ENCODE assay signal across 8 cellular contexts in genomic region chr1:147242449-147243227, GRCh38. TPM values are rescaled to one million over a fixed set of nuclear protein-coding genes. Genes with fewer than 3 reads are reported as not detected.
DNase-seq lines count a peak whose midpoint lies in the region; ATAC-seq, FAIRE-seq and TF ChIP-seq lines count a peak whose summit lies in the region.

Gene CHD1L, plus strand, starts transcription at chr1:147242684. Its CDS starts 20 bp downstream, at chr1:147242704.

- H3K27me3 Mint-ChIP-seq in Caco-2 (ENCODE audit: insufficient read depth, unreplicated experiment), result no peaks in the 10 kb centered on the region

- POLR2A ChIA-PET in Caco-2 (lab: Charles Lee), result interaction anchor here (0.7 to 3.1 kb wide), 3 partner anchors 31 to 158 kb away, joined by 4 to 21 read pairs (median 10); no protein-coding TSS in a partner anchor

- peak; percentile 93 to 98 for TF ChIP-seq CTCF in Caco-2 (IDR thresholded peaks at IDR 0.05; ENCODE audit: insufficient read depth in 1 of 2, low read depth in 1 of 2, low read length in 1 of 2, severe bottlenecking in 1 of 2, unreplicated experiment in 1 of 2)

- no peak for FAIRE-seq in HTR-8/SVneo (lab: Jason Lieb, UNC)

- peak within 1 kb of the TSS; percentile 86 for H3K9ac ChIP-seq in endocrine pancreas (ENCODE audit: control insufficient read depth, insufficient read depth, low read length)

- peaks cover 6% of the 10 kb centered on the region for H3K36me3 Mint-ChIP-seq in Caco-2 (ENCODE audit: insufficient read depth, unreplicated experiment)

- no peaks in the 10 kb centered on the region for H3K9me3 Mint-ChIP-seq in Caco-2 (ENCODE audit: unreplicated experiment)

- peak; percentile 75 for ATAC-seq in GM21367 (IDR thresholded peaks at IDR 0.05; ENCODE audit: unreplicated experiment)

- CTCF ChIA-PET in Caco-2 (lab: Charles Lee), result interaction anchor here (0.5 to 2.0 kb wide), 16 partner anchors 10 to 242 kb away, joined by 3 to 29 read pairs (median 4); partner anchors contain the start of genes FMO5 and PRKAB2

- H3K4me3 ChIP-seq in Caco-2 (ENCODE audit: low read depth, low read length) (peak within 1 kb of the TSS; percentile 94), endocrine pancreas (ENCODE audit: control insufficient read depth, insufficient read depth, low read length) (peak within 1 kb of the TSS; percentile 96)

- no TSS peak for BruUV-seq in Caco-2 (replicated peaks; lab: Mats Ljungman, UMichigan)

- H3K27ac Mint-ChIP-seq in Caco-2 (ENCODE audit: unreplicated experiment), result peak within 1 kb of the TSS; percentile 84

- H3K36me3 ChIP-seq in Caco-2 (ENCODE audit: control insufficient read depth, insufficient read depth, low read length), result no peaks in the 10 kb centered on the region
- no peaks in the 10 kb centered on the region for H3K36me3 ChIP-seq in endocrine pancreas (ENCODE audit: control insufficient read depth, insufficient read depth, low read length)

- peaks cover 40% of the 10 kb centered on the region for H3K4me1 ChIP-seq in Caco-2
- peaks cover 12% of the 10 kb centered on the region for H3K4me1 ChIP-seq in endocrine pancreas (ENCODE audit: control insufficient read depth, insufficient read depth, low read length)

- H3K27me3 ChIP-seq in Caco-2 (replicated peaks; ENCODE audit: control insufficient read depth, insufficient read depth, low read length) (no peaks in the 10 kb centered on the region), endocrine pancreas (ENCODE audit: control insufficient read depth, insufficient read depth, low read length) (no peaks in the 10 kb centered on the region)

- intact Hi-C loops in Caco-2 (cut with micrococcal nuclease; ENCODE audit: unreplicated experiment), result no loop called here

- H3K9me3 ChIP-seq in Caco-2 (no peaks in the 10 kb centered on the region), endocrine pancreas (ENCODE audit: control insufficient read depth, low read length) (no peaks in the 10 kb centered on the region)

- peak within 1 kb of the TSS; percentile 67 for H3K4me3 Mint-ChIP-seq in Caco-2 (ENCODE audit: unreplicated experiment)

- peak; percentile 94 to 96 for DNase-seq in Caco-2
- DNase-seq in HTR-8/SVneo (ENCODE audit: insufficient read length, low spot score), result peak; percentile 80
- DNase-seq in NOMO-1 treated with DMSO at 0.1 percent for 48 hours (lab: John Stamatoyannopoulos, UW; ENCODE audit: unreplicated experiment), result peak; percentile 94
- peak; percentile 78 to 84 (median 83) for DNase-seq in activated CD8-positive, alpha-beta memory T cell treated with anti-CD3 and anti-CD28 coated beads for 48 hours (ENCODE audit: low read depth in 2 of 3, low spot score in 2 of 3)
- DNase-seq in mesenteric fat pad (ENCODE audit: low spot score), result peak; percentile 98
- DNase-seq in stimulated activated CD8-positive, alpha-beta memory T cell treated with anti-CD3 and anti-CD28 coated beads, Interleukin-15, amount 100 ng/mL, for 24 hours (ENCODE audit: low read depth), result peak; percentile 89

- peaks cover 49% of the 10 kb centered on the region for H3K4me1 Mint-ChIP-seq in Caco-2 (ENCODE audit: low read depth, unreplicated experiment)

RNA-seq across cellular contexts. Expression of gene CHD1L, which starts in this region (rescaled TPM):
- total RNA-seq in Caco-2 (2022) (55.4 and 56.2 TPM in 2 replicates), mesenteric fat pad (30.0 TPM)

Comparison
In these comparisons a context has a peak if more than half of its experiments do, and no peak if none do; other contexts are left out.
1. Peak in every context shown above with its lines: DNase-seq, ATAC-seq and H3K4me3 ChIP-seq.